In genomic region chr10:74234569-74234968, GRCh38 we compare ENCODE assay signal across 11 cellular contexts.
DNase-seq lines count a peak whose midpoint lies in the region; ATAC-seq and TF ChIP-seq lines count a peak whose summit lies in the region.
"Had no signal": no experiment of that assay in that cellular context is flagged by ENCODE, and none has a peak within 500 bp of the region (broad histone marks: within the 10 kb centered on the region; RNA-seq: fewer than 3 reads in every experiment).

No MANE protein-coding gene starts in this region.

- H3K27ac Mint-ChIP-seq in activated naive CD4-positive, alpha-beta T cell treated with anti-CD3 and anti-CD28 coated beads for 36 hours = no peak overlapping the region
- H3K27ac Mint-ChIP-seq: neural progenitor cell had no signal

- H3K4me1 Mint-ChIP-seq in activated naive CD4-positive, alpha-beta T cell treated with anti-CD3 and anti-CD28 coated beads for 36 hours (ENCODE audit: low read depth) = no peaks in the 10 kb centered on the region
- H3K4me1 Mint-ChIP-seq: neural progenitor cell had no signal

- no peak for DNase-seq in heart right ventricle
- DNase-seq in right cardiac atrium = no peak
- peak; percentile 34 for DNase-seq in RKO (ENCODE audit: low spot score)
- peak; percentile 18 for DNase-seq in fibroblast of villous mesenchyme (ENCODE audit: low read depth)
- no peak for DNase-seq in uterus
- DNase-seq in 8988T = no peak
- no peak for DNase-seq in activated naive CD4-positive, alpha-beta T cell treated with anti-CD3 and anti-CD28 coated beads for 36 hours
- no peak for DNase-seq in H4 (ENCODE audit: low spot score)
- DNase-seq: activated T-cell treated with anti-CD3 and anti-CD28 coated beads, Interleukin-2, amount 50 U/mL, for 1 hour had no signal

- no peak overlapping the region for H3K4me3 Mint-ChIP-seq in activated naive CD4-positive, alpha-beta T cell treated with anti-CD3 and anti-CD28 coated beads for 36 hours
- H3K4me3 Mint-ChIP-seq: neural progenitor cell had no signal

- H3K27me3 Mint-ChIP-seq in activated naive CD4-positive, alpha-beta T cell treated with anti-CD3 and anti-CD28 coated beads for 36 hours (ENCODE audit: low read depth) = no peaks in the 10 kb centered on the region

- H3K4me1 ChIP-seq in heart right ventricle (no peaks in the 10 kb centered on the region), right cardiac atrium (ENCODE audit: control insufficient read depth, insufficient read depth, low read length) (no peaks in the 10 kb centered on the region), uterus (no peaks in the 10 kb centered on the region)
- H3K4me1 ChIP-seq: neural progenitor cell, SJSA1 had no signal

- intact Hi-C loops in heart right ventricle (cut with DNase I) (loop anchor here in 5 of 10 donors (10.0 kb wide), 3 partner anchors 80 to 350 kb away; partner anchors contain the start of genes ADK (in 1 of the 5) and AP3M1 (in 1 of the 5)), right cardiac atrium (cut with DNase I) (no loop called here), uterus (cut with DNase I; ENCODE audit: low total_unique reads) (no loop called here)
- intact Hi-C loops in activated naive CD4-positive, alpha-beta T cell treated with anti-CD3 and anti-CD28 coated beads for 36 hours (cut with micrococcal nuclease) = loop anchor here (1.0 to 5.0 kb wide), 3 partner anchors 83 to 347 kb away; partner anchors contain the start of gene ADK

- no peak overlapping the region for H3K27ac ChIP-seq in heart right ventricle
- H3K27ac ChIP-seq in right cardiac atrium (ENCODE audit: low read length) = no peak overlapping the region
- no peak overlapping the region for H3K27ac ChIP-seq in uterus
- H3K27ac ChIP-seq: neural progenitor cell, SJSA1 had no signal

- H3K27me3 ChIP-seq in heart right ventricle = no peaks in the 10 kb centered on the region
- no peaks in the 10 kb centered on the region for H3K27me3 ChIP-seq in right cardiac atrium (ENCODE audit: control insufficient read depth, insufficient read depth)
- H3K27me3 ChIP-seq in uterus = no peaks in the 10 kb centered on the region
- H3K27me3 ChIP-seq: neural progenitor cell, SJSA1 had no signal

- no peaks in the 10 kb centered on the region for H3K9me3 Mint-ChIP-seq in activated naive CD4-positive, alpha-beta T cell treated with anti-CD3 and anti-CD28 coated beads for 36 hours
- H3K9me3 Mint-ChIP-seq: neural progenitor cell had no signal

- peak in 7 of 9 donors; percentile 27 to 58 (median 48) for TF ChIP-seq CTCF in heart right ventricle (IDR thresholded peaks at IDR 0.05)
- peak; percentile 41 for TF ChIP-seq CTCF in fibroblast of villous mesenchyme (IDR thresholded peaks at IDR 0.05; ENCODE audit: insufficient read depth, low read depth, low read length)
- TF ChIP-seq CTCF in uterus (IDR thresholded peaks at IDR 0.05) = peak in 3 of 4 experiments; percentile 4 to 21 (median 16)

- H3K36me3 ChIP-seq in heart right ventricle = no peaks in the 10 kb centered on the region
- H3K36me3 ChIP-seq in uterus = no peaks in the 10 kb centered on the region
- H3K36me3 ChIP-seq: neural progenitor cell, SJSA1 had no signal

- H3K9me3 ChIP-seq in heart right ventricle = no peaks in the 10 kb centered on the region
- H3K9me3 ChIP-seq in right cardiac atrium (ENCODE audit: control insufficient read depth, low read length) = no peaks in the 10 kb centered on the region
- H3K9me3 ChIP-seq in uterus = no peaks in the 10 kb centered on the region
- H3K9me3 ChIP-seq: SJSA1 had no signal

- no peak overlapping the region for H3K4me3 ChIP-seq in heart right ventricle
- no peak overlapping the region for H3K4me3 ChIP-seq in right cardiac atrium (ENCODE audit: low read length)
- H3K4me3 ChIP-seq in fibroblast of villous mesenchyme (ENCODE audit: low read depth, low read length) = no peak overlapping the region
- no peak overlapping the region for H3K4me3 ChIP-seq in uterus
- H3K4me3 ChIP-seq: neural progenitor cell, SJSA1 had no signal

- CTCF ChIA-PET in activated naive CD4-positive, alpha-beta T cell treated with anti-CD3 and anti-CD28 coated beads for 36 hours (lab: Charles Lee) = interaction anchor here (0.6 to 1.8 kb wide), 6 partner anchors 9 to 104 kb away, joined by 3 to 5 read pairs (median 4); no protein-coding TSS in a partner anchor

- 95 to 98% methylated on average over 1 of the region's 1 CpG for WGBS in heart right ventricle, 2 donors
- WGBS in right cardiac atrium = 78% methylated on average over 1 of the region's 1 CpG

- peaks cover 2% of the 10 kb centered on the region for H3K36me3 Mint-ChIP-seq in activated naive CD4-positive, alpha-beta T cell treated with anti-CD3 and anti-CD28 coated beads for 36 hours (ENCODE audit: low read depth)
- H3K36me3 Mint-ChIP-seq: neural progenitor cell had no signal

- no peak for TF ChIP-seq POLR2A in uterus (IDR thresholded peaks at IDR 0.05)

- ATAC-seq in heart right ventricle (no peak), right cardiac atrium (no peak)

Comparison
In these comparisons a context has a peak if more than half of its experiments do, and no peak if none do; other contexts are left out.
1. DNase-seq: peak in RKO (single experiment) and fibroblast of villous mesenchyme (single experiment); none in heart right ventricle (0 of 2), right cardiac atrium (0 of 3), uterus (0 of 2), 8988T (single experiment), activated naive CD4-positive, alpha-beta T cell treated with anti-CD3 and anti-CD28 coated beads for 36 hours (single experiment) and H4 (single experiment).
2. Peak in every context shown above with its lines, with median percentiles within 50 percentile points of each other: CTCF ChIP-seq.